Comparison of ENCODE assay signal across 36 cellular contexts in genomic region chr15:86066174-86066829, GRCh38. TPM values are rescaled to one million over a fixed set of nuclear protein-coding genes. Genes with fewer than 3 reads are reported as not detected.
"Had no signal": no experiment of that assay in that cellular context is flagged by ENCODE, and none has a peak within 500 bp of the region (broad histone marks: within the 10 kb centered on the region; RNA-seq: fewer than 3 reads in every experiment).

No MANE protein-coding gene starts in this region.

- H3K27ac ChIP-seq: adrenal gland, body of pancreas, brain microvascular endothelial cell, breast epithelium, VCaP had no signal

- H3K4me3 ChIP-seq: adrenal gland, body of pancreas, breast epithelium had no signal

- H3K27me3 ChIP-seq: adrenal gland, body of pancreas, brain microvascular endothelial cell had no signal

- ATAC-seq: activated CD8-positive, alpha-beta T cell treated with anti-CD3 and anti-CD28 coated beads for 36 hours; activated naive CD4-positive, alpha-beta T cell treated with anti-CD3 and anti-CD28 coated beads, Interleukin-2, amount 50 U/mL, for 72 hours; activated T-cell treated with anti-CD3 and anti-CD28 coated beads, Interleukin-2, amount 50 U/mL, for 4 hours; activated T-cell treated with anti-CD3 and anti-CD28 coated beads, Interleukin-2, amount 50 U/mL, for 72 hours; activated T-helper 17 cell treated with anti-CD3 and anti-CD28 coated beads, Interleukin-2, amount 50 U/mL, for 72 hours; body of pancreas; T-cell; T-helper 17 cell had no signal

- H3K9me3 ChIP-seq: adrenal gland, body of pancreas, breast epithelium had no signal

- DNase-seq: activated B cell treated with CpG ODN at 0.5 μM for 24 hours; activated CD4-positive, alpha-beta memory T cell treated with anti-CD3 and anti-CD28 coated beads for 36 hours; activated CD4-positive, alpha-beta T cell treated with anti-CD3 and anti-CD28 coated beads for 4 hours; activated CD4-positive, alpha-beta T cell treated with anti-CD3 and anti-CD28 coated beads, Interleukin-2, amount 10 ng/mL, durations not matched to agents 24 days and 14 days; activated CD4-positive, alpha-beta T cell treated with anti-CD3 and anti-CD28 coated beads, Interleukin-2, amount 50 U/mL, for 1 hour; activated CD4-positive, alpha-beta T cell treated with anti-CD3 and anti-CD28 coated beads, Interleukin-2, amount 50 U/mL, for 4 hours; activated CD4-positive, CD25-positive, alpha-beta regulatory T cell treated with anti-CD3 and anti-CD28 coated beads, Interleukin-2, amount 50 U/mL, for 72 hours; activated CD8-positive, alpha-beta memory T cell treated with anti-CD3 and anti-CD28 coated beads, Interleukin-2, amount 50 U/mL, for 4 hours; activated CD8-positive, alpha-beta T cell treated with anti-CD3 and anti-CD28 coated beads for 36 hours; activated effector memory CD4-positive, alpha-beta T cell treated with anti-CD3 and anti-CD28 coated beads, Interleukin-2, amount 50 U/mL, for 16 hours; activated gamma-delta T cell treated with Interleukin-2 at 50 U/mL for 16 hours; activated naive CD4-positive, alpha-beta T cell; activated naive CD4-positive, alpha-beta T cell treated with anti-CD3 and anti-CD28 coated beads for 36 hours; activated naive CD4-positive, alpha-beta T cell treated with anti-CD3 and anti-CD28 coated beads, Interleukin-2, amount 50 U/mL, for 16 hours; activated naive CD8-positive, alpha-beta T cell treated with anti-CD3 and anti-CD28 coated beads for 36 hours; activated T-cell treated with anti-CD3 and anti-CD28 coated beads for 4 hours; activated T-cell treated with anti-CD3 and anti-CD28 coated beads, Interleukin-2, amount 50 U/mL, for 1 hour; activated T-cell treated with anti-CD3 and anti-CD28 coated beads, Interleukin-2, amount 50 U/mL, for 4 hours; activated T-cell treated with anti-CD3 and anti-CD28 coated beads, Interleukin-2, amount 50 U/mL, for 72 hours; adrenal gland; amniotic stem cell; aorta; body of pancreas; brain microvascular endothelial cell; central memory CD4-positive, alpha-beta T cell; T-cell; T-helper 17 cell had no signal

- H3K36me3 ChIP-seq: adrenal gland, brain microvascular endothelial cell, breast epithelium had no signal

- H3K4me1 ChIP-seq: adrenal gland, body of pancreas, breast epithelium had no signal

RNA-seq across cellular contexts. Expression of gene AGBL1, which starts 13.4 kb away (rescaled TPM):
- total RNA-seq: activated B cell treated with CpG ODN at 0.5 μM for 24 hours; activated CD4-positive, alpha-beta T cell treated with anti-CD3 and anti-CD28 coated beads, Interleukin-2, amount 10 ng/mL, durations not matched to agents 24 days and 14 days; activated CD8-positive, alpha-beta memory T cell treated with anti-CD3 and anti-CD28 coated beads for 36 hours; activated CD8-positive, alpha-beta T cell treated with anti-CD3 and anti-CD28 coated beads for 36 hours; activated naive CD4-positive, alpha-beta T cell treated with anti-CD3 and anti-CD28 coated beads for 36 hours; activated naive CD4-positive, alpha-beta T cell treated with anti-CD3 and anti-CD28 coated beads, Interleukin-2, amount 50 U/mL, for 72 hours; activated naive CD8-positive, alpha-beta T cell treated with anti-CD3 and anti-CD28 coated beads for 36 hours; activated T-helper 1 cell treated with anti-CD3 and anti-CD28 coated beads, Interleukin-12 subunit alpha, Interleukin-12 subunit beta, Interleukin-2, Interleukin-4 antibody, amounts not matched to agents 30 ng/mL and 10 ng/mL and 1 ng/mL, durations not matched to agents 14 hours and 24 hours and 36 hours; astrocyte; body of pancreas; breast epithelium; T-cell; T-helper 1 cell treated with Interleukin-12 subunit alpha and Interleukin-12 subunit beta and Interleukin-4 antibody, amounts not matched to agents 30 ng/mL and 1 ng/mL, for 36 hours; T-helper 17 cell; T-helper 2 cell treated with Interferon-gamma antibody and Interleukin-4, amounts not matched to agents 100 ng/mL and 5 ng/mL, for 36 hours had no signal
- polyA plus RNA-seq: aorta had no signal
